1 cellular context compared by ENCODE assay signal in the genomic region with DNA sequence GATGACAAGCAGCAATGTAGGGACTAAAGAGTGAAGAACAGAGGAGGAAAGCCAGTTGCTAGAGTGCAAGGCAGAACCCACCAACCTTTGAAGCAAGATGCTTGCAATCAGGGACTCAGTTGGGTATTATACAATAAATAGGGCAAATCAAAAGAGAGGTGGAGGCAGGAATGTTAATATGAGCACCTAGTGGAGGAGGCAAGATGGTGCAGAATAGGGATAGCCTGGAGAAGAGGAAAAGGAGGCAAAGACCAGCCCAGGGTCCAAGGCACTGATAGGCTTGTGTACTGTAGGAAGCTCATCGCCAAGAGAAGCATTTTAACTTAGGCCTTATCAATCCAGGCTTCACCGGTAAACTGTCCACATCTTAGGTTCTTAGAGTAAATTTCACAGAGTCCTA.
TF ChIP-seq lines count a peak whose summit lies in the region.

No MANE protein-coding gene starts in this region.

TF ChIP-seq in A549, 52 proteins besides CTCF, POLR2A, EP300 and RAD21 (continued from another document):
- TF ChIP-seq SMC3 (IDR thresholded peaks at IDR 0.05), result no peak
- TF ChIP-seq RNF2 (IDR thresholded peaks at IDR 0.05; ENCODE audit: borderline replicate concordance, low read depth), result no peak
- TF ChIP-seq POLR2AphosphoS2 (conservative IDR thresholded peaks at IDR 0.05; ENCODE audit: low read length), result no peak
- TF ChIP-seq ZFP36 (IDR thresholded peaks at IDR 0.05; ENCODE audit: borderline replicate concordance, partially characterized antibody), result no peak
- TF ChIP-seq HOXB13 (CRISPR knock-in tag; IDR thresholded peaks at IDR 0.05; ENCODE audit: low read depth), result no peak
- TF ChIP-seq REST (IDR thresholded peaks at IDR 0.05), result no peak
- TF ChIP-seq, protein P1, sequence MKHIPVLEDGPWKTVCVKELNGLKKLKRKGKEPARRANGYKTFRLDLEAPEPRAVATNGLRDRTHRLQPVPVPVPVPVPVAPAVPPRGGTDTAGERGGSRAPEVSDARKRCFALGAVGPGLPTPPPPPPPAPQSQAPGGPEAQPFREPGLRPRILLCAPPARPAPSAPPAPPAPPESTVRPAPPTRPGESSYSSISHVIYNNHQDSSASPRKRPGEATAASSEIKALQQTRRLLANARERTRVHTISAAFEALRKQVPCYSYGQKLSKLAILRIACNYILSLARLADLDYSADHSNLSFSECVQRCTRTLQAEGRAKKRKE (CRISPR knock-in tag; IDR thresholded peaks at IDR 0.05; ENCODE audit: low read depth), result no peak
- no peak for TF ChIP-seq NFE2L2 (conservative IDR thresholded peaks at IDR 0.05; ENCODE audit: low read length)
- no peak for TF ChIP-seq HOXA7 (CRISPR knock-in tag; IDR thresholded peaks at IDR 0.05)
- TF ChIP-seq MAX (IDR thresholded peaks at IDR 0.05), result no peak
- TF ChIP-seq SREBF2 (IDR thresholded peaks at IDR 0.05), result no peak
- no peak for TF ChIP-seq RFX5 (IDR thresholded peaks at IDR 0.05)
TF ChIP-seq in A549: peak in this region for 0.
